In genomic region chr17:36641877-36642845, GRCh38 we compare ENCODE assay signal across 9 cellular contexts. TPM values are rescaled to one million over a fixed set of nuclear protein-coding genes. Genes with fewer than 3 reads are reported as not detected.
DNase-seq lines count a peak whose midpoint lies in the region; ATAC-seq and TF ChIP-seq lines count a peak whose summit lies in the region.
"Had no signal": no experiment of that assay in that cellular context is flagged by ENCODE, and none has a peak within 500 bp of the region (broad histone marks: within the 10 kb centered on the region; RNA-seq: fewer than 3 reads in every experiment).

No MANE protein-coding gene starts in this region.

- no peak overlapping the region for H2BK12ac ChIP-seq in mesenchymal stem cell (ENCODE audit: low read length in 2 of 2)

- H3K27me3 ChIP-seq in cardiac muscle cell (peaks cover 61% of the 10 kb centered on the region), brain microvascular endothelial cell (replicated peaks) (peaks cover 76% of the 10 kb centered on the region), mesenchymal stem cell (ENCODE audit: control insufficient read depth in 1 of 2, insufficient read depth in 1 of 2, low read length in 2 of 2) (peaks cover 98 to 99% of the 10 kb centered on the region in 2 experiments), upper lobe of right lung (peaks cover 89% of the 10 kb centered on the region)

- no peak overlapping the region for H2AFZ ChIP-seq in mesenchymal stem cell (ENCODE audit: low read depth, low read length)

- H3K18ac ChIP-seq in mesenchymal stem cell (ENCODE audit: low read depth in 1 of 2, low read length in 2 of 2) = no peak overlapping the region

- no peak overlapping the region for H3K4ac ChIP-seq in mesenchymal stem cell (ENCODE audit: low read depth in 1 of 2, low read length in 2 of 2)

- H2AK5ac ChIP-seq in mesenchymal stem cell (ENCODE audit: low read length, severe bottlenecking) = no peak overlapping the region

- no peak overlapping the region for H4K8ac ChIP-seq in mesenchymal stem cell (ENCODE audit: low read length)

- H3K9me3 ChIP-seq in cardiac muscle cell (ENCODE audit: low read depth) (no peaks in the 10 kb centered on the region), mesenchymal stem cell (ENCODE audit: control insufficient read depth, low read length) (no peaks in the 10 kb centered on the region), upper lobe of right lung (no peaks in the 10 kb centered on the region)

- H3K23ac ChIP-seq in mesenchymal stem cell (ENCODE audit: low read length in 2 of 2) = peak overlapping the region in 1 of 2 experiments; percentile 80

- H2BK5ac ChIP-seq in mesenchymal stem cell (ENCODE audit: low read depth, low read length, poor library complexity, severe bottlenecking) = no peak overlapping the region

- H2BK15ac ChIP-seq in mesenchymal stem cell (ENCODE audit: low read depth, poor library complexity, severe bottlenecking) = peak overlapping the region; percentile 63

- H3K79me1 ChIP-seq in mesenchymal stem cell (replicated peaks; ENCODE audit: low read length, poor library complexity, severe bottlenecking) = no peaks in the 10 kb centered on the region

- in situ Hi-C loops in brain microvascular endothelial cell (cut with HindIII; ENCODE audit: low pct_ligation_motif_present, low sequenced_read_pairs) = no loop called here

- H3K4me1 ChIP-seq in cardiac muscle cell (ENCODE audit: low read depth) = no peaks in the 10 kb centered on the region
- peaks cover 12% of the 10 kb centered on the region for H3K4me1 ChIP-seq in mesenchymal stem cell (ENCODE audit: control insufficient read depth, insufficient read depth, low read depth, low read length)
- peaks cover 12% of the 10 kb centered on the region for H3K4me1 ChIP-seq in upper lobe of right lung

- no peaks in the 10 kb centered on the region for H3K36me3 ChIP-seq in cardiac muscle cell
- H3K36me3 ChIP-seq in brain microvascular endothelial cell (replicated peaks) = no peaks in the 10 kb centered on the region
- H3K36me3 ChIP-seq in mesenchymal stem cell (ENCODE audit: control insufficient read depth in 1 of 2, insufficient read depth in 2 of 2, low read depth in 1 of 2, low read length in 2 of 2) = no peaks in the 10 kb centered on the region
- H3K36me3 ChIP-seq in upper lobe of right lung = no peaks in the 10 kb centered on the region

- H4K91ac ChIP-seq in mesenchymal stem cell (ENCODE audit: low read length) = no peak overlapping the region

- peak overlapping the region; percentile 82 for H3K4me2 ChIP-seq in mesenchymal stem cell (ENCODE audit: low read length, poor library complexity, severe bottlenecking)

- peak overlapping the region; percentile 41 for H3K4me3 ChIP-seq in cardiac muscle cell
- H3K4me3 ChIP-seq in brain microvascular endothelial cell (ENCODE audit: low read depth, low read length) = peak overlapping the region; percentile 32
- H3K4me3 ChIP-seq in mesenchymal stem cell (ENCODE audit: insufficient read depth in 1 of 2, low read depth in 1 of 2, low read length in 2 of 2) = peak overlapping the region; percentile 40 to 72
- H3K4me3 ChIP-seq in upper lobe of right lung = peak overlapping the region; percentile 31

- TF ChIP-seq CTCF in cardiac muscle cell (IDR thresholded peaks at IDR 0.05; ENCODE audit: low read depth, low read length) (no peak), brain microvascular endothelial cell (IDR thresholded peaks at IDR 0.05; ENCODE audit: low read depth, low read length, missing control alignments) (no peak), upper lobe of right lung (IDR thresholded peaks at IDR 0.05) (no peak)

- no peak overlapping the region for H3K9ac ChIP-seq in mesenchymal stem cell (ENCODE audit: low read length)

- ATAC-seq in upper lobe of right lung (peak; percentile 16), GM21423 (IDR thresholded peaks at IDR 0.05; ENCODE audit: unreplicated experiment) (no peak)

- 11% methylated on average over 37 of the region's 64 CpGs for WGBS in mesenchymal stem cell

- intact Hi-C loops in cardiac septum (cut with DNase I) = no loop called here
- intact Hi-C loops in upper lobe of right lung (cut with DNase I) = no loop called here

- DNase-seq in cardiac muscle cell (ENCODE audit: low read depth in 1 of 2, low spot score in 1 of 2) = peak in 1 of 2 donors; percentile 40
- DNase-seq in cardiac septum (ENCODE audit: low spot score) = no peak
- no peak for DNase-seq in brain microvascular endothelial cell
- DNase-seq in mesenchymal stem cell = no peak
- DNase-seq in upper lobe of right lung = no peak
- no peak for DNase-seq in DMS153 treated with DMSO at 0.1 percent for 48 hours (lab: John Stamatoyannopoulos, UW; ENCODE audit: unreplicated experiment)
- no peak for DNase-seq in T-helper 9 cell

- H3K27ac ChIP-seq in cardiac muscle cell = no peak overlapping the region
- no peak overlapping the region for H3K27ac ChIP-seq in brain microvascular endothelial cell
- H3K27ac ChIP-seq in mesenchymal stem cell (ENCODE audit: low read length, poor library complexity, severe bottlenecking) = no peak overlapping the region
- H3K27ac ChIP-seq in upper lobe of right lung = no peak overlapping the region
- H3K27ac ChIP-seq: epithelial cell of prostate had no signal

- no peak overlapping the region for H2BK120ac ChIP-seq in mesenchymal stem cell (ENCODE audit: low read depth, low read length)

- no peak overlapping the region for H3K14ac ChIP-seq in mesenchymal stem cell (ENCODE audit: low read length in 2 of 2)

RNA-seq across cellular contexts. Expression of gene MRM1, which starts 40.8 kb away (rescaled TPM):
- total RNA-seq in cardiac muscle cell = 8.9 and 9.5 TPM in 2 replicates
- polyA plus RNA-seq in cardiac muscle cell = 8.9 and 10.0 TPM in 2 replicates
- 7.0 TPM for total RNA-seq in cardiac septum
- 1.3 TPM for polyA plus RNA-seq in mesenchymal stem cell (2013, experiment 1 of 2)
- 1.2 TPM for polyA plus RNA-seq in mesenchymal stem cell (2013, experiment 2 of 2)
- 5.6 TPM for total RNA-seq in upper lobe of right lung

RNA-seq across cellular contexts. Expression of gene DHRS11, which starts 50.5 kb away (rescaled TPM):
- total RNA-seq in cardiac muscle cell = 21.9 and 26.6 TPM in 2 replicates
- polyA plus RNA-seq in cardiac muscle cell = 23.7 and 25.0 TPM in 2 replicates
- total RNA-seq in cardiac septum = 15.3 TPM
- 2.6 TPM for polyA plus RNA-seq in mesenchymal stem cell (2013, experiment 1 of 2)
- 2.4 TPM for polyA plus RNA-seq in mesenchymal stem cell (2013, experiment 2 of 2)
- total RNA-seq in upper lobe of right lung = 5.7 TPM
